1 cellular context compared by ENCODE assay signal in genomic region chr14:81211844-81212243, GRCh38.
TF ChIP-seq lines count a peak whose summit lies in the region.

No MANE protein-coding gene starts in this region.

TF ChIP-seq in H1, 55 proteins besides CTCF, POLR2A, EP300 and RAD21:
- TF ChIP-seq SIX5 (IDR thresholded peaks at IDR 0.05; ENCODE audit: low read depth, low read length) (no peak), TAF1 (IDR thresholded peaks at IDR 0.05; ENCODE audit: low read depth, low read length) (no peak), SRF (IDR thresholded peaks at IDR 0.05; ENCODE audit: low read depth, low read length) (no peak), RXRA (IDR thresholded peaks at IDR 0.05; ENCODE audit: insufficient read depth, low read depth, low read length) (no peak), SIRT6 (IDR thresholded peaks at IDR 0.05; ENCODE audit: low read length) (no peak), BACH1 (IDR thresholded peaks at IDR 0.05; ENCODE audit: low read length) (no peak), CHD7 (IDR thresholded peaks at IDR 0.05; ENCODE audit: insufficient replicate concordance, low read length) (no peak), TBP (IDR thresholded peaks at IDR 0.05; ENCODE audit: low read depth, low read length) (no peak), CEBPB (IDR thresholded peaks at IDR 0.05; ENCODE audit: low read depth, low read length) (no peak), NRF1 (IDR thresholded peaks at IDR 0.05; ENCODE audit: low read depth, low read length) (no peak), POLR2AphosphoS5 (IDR thresholded peaks at IDR 0.05; ENCODE audit: low read depth, low read length) (no peak), TCF12 (IDR thresholded peaks at IDR 0.05; ENCODE audit: low read depth, low read length) (no peak)
TF ChIP-seq in H1: peak in this region for 0.
